In the genomic region with DNA sequence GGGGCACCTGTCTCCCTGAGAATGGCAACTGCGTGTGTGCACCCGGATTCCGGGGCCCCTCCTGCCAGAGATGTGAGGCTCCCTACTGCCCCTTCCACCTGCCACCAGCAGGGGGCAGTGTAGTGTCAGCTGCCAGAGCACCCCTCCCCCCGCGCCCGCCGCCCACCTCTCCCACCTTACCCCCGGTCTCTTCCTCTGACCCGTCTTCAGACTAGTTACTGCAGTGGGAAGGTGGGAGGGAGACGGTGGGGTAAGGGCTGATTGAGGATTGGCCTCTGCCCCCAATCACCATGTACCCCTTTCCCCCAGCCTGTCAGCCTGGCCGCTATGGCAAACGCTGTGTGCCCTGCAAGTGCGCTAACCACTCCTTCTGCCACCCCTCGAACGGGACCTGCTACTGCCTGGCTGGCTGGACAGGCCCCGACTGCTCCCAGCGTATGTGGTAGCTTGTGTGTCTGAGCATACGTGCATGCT, we compare ENCODE assay signal across 8 cellular contexts. TPM values are rescaled to one million over a fixed set of nuclear protein-coding genes. Genes with fewer than 3 reads are reported as not detected.
DNase-seq lines count a peak whose midpoint lies in the region; ATAC-seq and TF ChIP-seq lines count a peak whose summit lies in the region.

No MANE protein-coding gene starts in this region.

- H3K4me1 ChIP-seq in Peyer's patch (peaks cover 0 to 12% (median 0%) of the 10 kb centered on the region in 4 donors), suprapubic skin (peaks cover 24% of the 10 kb centered on the region)

- no peak for TF ChIP-seq EP300 in suprapubic skin (IDR thresholded peaks at IDR 0.05)

- H3K27ac ChIP-seq in Peyer's patch (no peak overlapping the region), suprapubic skin (no peak overlapping the region)

- no peaks in the 10 kb centered on the region for H3K9me3 ChIP-seq in Peyer's patch
- H3K9me3 ChIP-seq in suprapubic skin: no peaks in the 10 kb centered on the region

- H3K27me3 ChIP-seq in Peyer's patch (no peaks in the 10 kb centered on the region), suprapubic skin (peaks cover 51% of the 10 kb centered on the region)

- no peak overlapping the region for H3K27ac Mint-ChIP-seq in activated naive CD4-positive, alpha-beta T cell treated with anti-CD3 and anti-CD28 coated beads, Interleukin-2, amount 50 U/mL, for 72 hours

- TF ChIP-seq POLR2A in Peyer's patch (IDR thresholded peaks at IDR 0.05): no peak
- no peak for TF ChIP-seq POLR2A in suprapubic skin (IDR thresholded peaks at IDR 0.05)

- ATAC-seq in activated naive CD4-positive, alpha-beta T cell treated with anti-CD3 and anti-CD28 coated beads, Interleukin-2, amount 50 U/mL, for 72 hours: peak; percentile 47 to 69

- peak; percentile 45 for DNase-seq in SKM-1 treated with dmso at 0.1 percent for 144 hours (lab: John Stamatoyannopoulos, UW; ENCODE audit: unreplicated experiment)
- DNase-seq in SKM-1 (lab: John Stamatoyannopoulos, UW; ENCODE audit: unreplicated experiment): no peak
- peak in 2 of 3 donors; percentile 66 to 71 for DNase-seq in Peyer's patch
- peak in 1 of 2 donors; percentile 74 for DNase-seq in activated naive CD4-positive, alpha-beta T cell treated with anti-CD3 and anti-CD28 coated beads, Interleukin-2, amount 50 U/mL, for 72 hours (ENCODE audit: low spot score in 2 of 2)
- peak; percentile 89 for DNase-seq in iPS-NIHi7 (ENCODE audit: extremely low spot score)
- DNase-seq in stimulated activated CD8-positive, alpha-beta memory T cell treated with anti-CD3 and anti-CD28 coated beads, Interleukin-4, amount 100 ng/mL, for 4 hours (ENCODE audit: low read depth in 2 of 2, low spot score in 1 of 2): peak; percentile 14 to 25
- no peak for DNase-seq in suprapubic skin (ENCODE audit: low spot score in 2 of 2)
- DNase-seq in mucosa of gallbladder (ENCODE audit: low spot score): no peak

- H3K36me3 ChIP-seq in Peyer's patch: peaks cover 0 to 6% (median 0%) of the 10 kb centered on the region in 3 donors
- H3K36me3 ChIP-seq in suprapubic skin: peaks cover 6% of the 10 kb centered on the region

- TF ChIP-seq CTCF in Peyer's patch (IDR thresholded peaks at IDR 0.05) (peak; percentile 20 to 78 (median 62)), suprapubic skin (IDR thresholded peaks at IDR 0.05) (peak in 1 of 2 donors; percentile 81)

- no peaks in the 10 kb centered on the region for H3K36me3 Mint-ChIP-seq in activated naive CD4-positive, alpha-beta T cell treated with anti-CD3 and anti-CD28 coated beads, Interleukin-2, amount 50 U/mL, for 72 hours

- WGBS in suprapubic skin: 62% methylated on average over 14 of the region's 18 CpGs

- H3K4me3 ChIP-seq in Peyer's patch (no peak overlapping the region), suprapubic skin (no peak overlapping the region)

- H3K9me3 Mint-ChIP-seq in activated naive CD4-positive, alpha-beta T cell treated with anti-CD3 and anti-CD28 coated beads, Interleukin-2, amount 50 U/mL, for 72 hours: no peaks in the 10 kb centered on the region

RNA-seq across cellular contexts. Expression of a gene that starts 10.1 kb away (rescaled TPM):
- total RNA-seq in Peyer's patch (not detected), suprapubic skin (not detected), mucosa of gallbladder (0.23 TPM)
- not detected for total RNA-seq in activated naive CD4-positive, alpha-beta T cell treated with anti-CD3 and anti-CD28 coated beads, Interleukin-2, amount 50 U/mL, for 72 hours

RNA-seq across cellular contexts. Expression of a gene that starts 16.8 kb away (rescaled TPM):
- total RNA-seq in Peyer's patch (10 to 100 TPM in 1 of 4 donors, 1 to 10 TPM in 3; 4.9 to 17.3 (median 7.0) TPM), suprapubic skin (1 to 10 TPM; 2.4 to 5.7 (median 3.8) TPM), mucosa of gallbladder (9.9 TPM)
- total RNA-seq in activated naive CD4-positive, alpha-beta T cell treated with anti-CD3 and anti-CD28 coated beads, Interleukin-2, amount 50 U/mL, for 72 hours: under 1 TPM; 0.09 to 0.53 TPM

RNA-seq across cellular contexts. Expression of a gene that starts 49.7 kb away (rescaled TPM):
- total RNA-seq in Peyer's patch (under 1 TPM in 1 of 4 donors, not detected in 3; 0.57 TPM), suprapubic skin (under 1 TPM in 1 of 4 donors, not detected in 3; 0.32 TPM), mucosa of gallbladder (3.3 TPM)
- total RNA-seq in activated naive CD4-positive, alpha-beta T cell treated with anti-CD3 and anti-CD28 coated beads, Interleukin-2, amount 50 U/mL, for 72 hours: 1 to 10 TPM; 5.3 to 7.2 TPM

RNA-seq across cellular contexts. Expression of a gene that starts 51.4 kb away (rescaled TPM):
- total RNA-seq in Peyer's patch (not detected), suprapubic skin (not detected), mucosa of gallbladder (0.58 TPM)
- total RNA-seq in activated naive CD4-positive, alpha-beta T cell treated with anti-CD3 and anti-CD28 coated beads, Interleukin-2, amount 50 U/mL, for 72 hours: under 1 TPM; 0.07 to 0.29 TPM

Comparison
In these comparisons a context has a peak if more than half of its experiments do, and no peak if none do; other contexts are left out.
1. DNase-seq: peak in SKM-1 treated with dmso at 0.1 percent for 144 hours (single experiment), Peyer's patch (2 of 3), iPS-NIHi7 (single experiment) and stimulated activated CD8-positive, alpha-beta memory T cell treated with anti-CD3 and anti-CD28 coated beads, Interleukin-4, amount 100 ng/mL, for 4 hours (2 of 2); none in SKM-1 (single experiment), suprapubic skin (0 of 2) and mucosa of gallbladder (single experiment).